1 cellular context compared by ENCODE assay signal in the genomic region with DNA sequence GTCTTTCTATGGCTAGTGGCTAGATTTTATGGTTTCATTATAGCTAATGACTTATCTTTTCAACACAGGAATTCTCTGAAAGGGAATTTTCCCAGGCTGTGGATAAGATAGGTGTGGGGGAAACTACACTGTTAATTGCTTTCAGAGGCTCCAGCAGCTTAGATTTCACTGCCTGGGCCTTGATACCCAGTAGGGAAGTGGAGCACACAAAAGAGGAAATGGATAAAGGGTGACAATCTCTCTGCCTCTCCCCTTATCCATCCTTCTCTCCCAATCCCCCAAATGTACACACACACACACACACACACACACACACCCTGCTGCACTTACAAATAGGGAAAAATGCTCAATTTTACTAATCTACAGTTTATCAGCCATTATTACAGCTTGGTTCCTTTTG.
TF ChIP-seq lines count a peak whose summit lies in the region.

No MANE protein-coding gene starts in this region.

TF ChIP-seq in H1, 55 proteins besides CTCF, POLR2A, EP300 and RAD21:
- no peak for TF ChIP-seq SP4 (IDR thresholded peaks at IDR 0.05; ENCODE audit: low read length)
- no peak for TF ChIP-seq POLR2AphosphoS5 (IDR thresholded peaks at IDR 0.05; ENCODE audit: low read depth, low read length)
- no peak for TF ChIP-seq TEAD4 (IDR thresholded peaks at IDR 0.05; ENCODE audit: low read depth, low read length)
- TF ChIP-seq SIN3A (conservative IDR thresholded peaks at IDR 0.05 in 1 of 2, IDR thresholded peaks at IDR 0.05 in 1 of 2; ENCODE audit: low read depth in 1 of 2, low read length in 2 of 2): no peak
- TF ChIP-seq, protein P1, sequence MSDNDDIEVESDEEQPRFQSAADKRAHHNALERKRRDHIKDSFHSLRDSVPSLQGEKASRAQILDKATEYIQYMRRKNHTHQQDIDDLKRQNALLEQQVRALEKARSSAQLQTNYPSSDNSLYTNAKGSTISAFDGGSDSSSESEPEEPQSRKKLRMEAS (IDR thresholded peaks at IDR 0.05): no peak
- no peak for TF ChIP-seq POU5F1 (IDR thresholded peaks at IDR 0.05; ENCODE audit: low read depth, low read length)
